18 cellular contexts compared by ENCODE assay signal in the genomic region with DNA sequence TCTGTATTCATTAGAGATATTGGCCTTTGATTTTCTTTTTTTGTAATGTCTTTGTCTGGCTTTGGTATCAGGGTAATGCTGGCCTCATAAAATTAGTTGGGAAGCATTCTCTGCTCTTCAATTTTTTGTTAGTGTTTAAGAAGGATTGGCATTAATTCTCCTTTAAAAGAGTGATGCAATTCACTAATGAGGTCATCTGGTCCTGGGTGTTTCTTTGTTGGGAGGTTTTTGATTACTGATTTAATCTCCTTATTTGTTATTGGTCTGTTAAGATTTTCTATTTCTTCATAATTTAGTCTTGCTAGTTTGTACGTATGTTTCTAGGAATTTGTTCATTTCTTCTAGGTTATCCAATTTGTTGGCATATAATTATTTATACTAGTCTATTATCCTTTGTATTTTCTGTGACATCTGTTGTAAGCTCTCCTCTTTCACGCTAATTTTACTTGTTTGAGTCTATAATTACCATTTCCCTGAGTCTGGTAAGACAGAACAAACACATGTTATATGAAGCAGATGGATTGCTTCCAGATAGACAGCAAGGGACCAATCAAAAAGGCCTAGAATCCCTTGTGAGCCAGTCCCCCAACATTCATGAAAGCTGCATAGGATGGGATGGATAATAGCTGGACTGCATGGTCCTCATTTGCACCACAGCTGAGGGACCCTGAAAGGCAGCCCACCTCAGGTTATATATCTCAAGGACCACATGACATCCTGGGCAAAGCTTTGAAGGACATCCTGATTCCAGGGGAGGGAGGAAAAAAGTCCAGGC.
"Had no signal": no experiment of that assay in that cellular context is flagged by ENCODE, and none has a peak within 500 bp of the region (broad histone marks: within the 10 kb centered on the region; RNA-seq: fewer than 3 reads in every experiment).

No MANE protein-coding gene starts in this region.

- H3K9me3 ChIP-seq: esophagus squamous epithelium, gastrocnemius medialis, left ventricle myocardium inferior, transverse colon had no signal

- H3K4me1 ChIP-seq: esophagus squamous epithelium, gastrocnemius medialis, left ventricle myocardium inferior, spleen, transverse colon had no signal

- H3K27ac ChIP-seq: cardiac muscle cell, esophagus squamous epithelium, gastrocnemius medialis, left ventricle myocardium inferior, spleen, transverse colon had no signal

- H3K36me3 ChIP-seq: cardiac muscle cell, esophagus squamous epithelium, gastrocnemius medialis, left ventricle myocardium inferior, spleen, transverse colon had no signal

- H3K27me3 ChIP-seq: cardiac muscle cell, esophagus squamous epithelium, gastrocnemius medialis, spleen, transverse colon had no signal

- DNase-seq: activated CD4-positive, alpha-beta T cell treated with anti-CD3 and anti-CD28 coated beads, Interleukin-2, amount 10 ng/mL, durations not matched to agents 24 days and 14 days; activated naive CD4-positive, alpha-beta T cell treated with anti-CD3 and anti-CD28 coated beads for 36 hours; esophagus squamous epithelium; gastrocnemius medialis; kidney; left ventricle myocardium inferior; mesenchymal stem cell; nucleus accumbens; spleen; stimulated activated CD4-positive, alpha-beta T cell treated with anti-CD3 and anti-CD28 coated beads, Interleukin-1b, Interleukin-23, amount 100 ng/mL, for 48 hours; stimulated activated naive CD4-positive, alpha-beta T cell; substantia nigra; transverse colon had no signal

- H3K4me3 ChIP-seq: cardiac muscle cell, esophagus squamous epithelium, gastrocnemius medialis, left ventricle myocardium inferior, spleen, transverse colon had no signal

- ATAC-seq: gastrocnemius medialis; natural killer cell treated with Interleukin-12 subunit alpha and Interleukin-12 subunit beta and Interleukin-15 and Interleukin-18, amount 100 ng/mL, for 72 hours; sciatic nerve; WTC11 had no signal

- FAIRE-seq: astrocyte, kidney had no signal
